In the genomic region with DNA sequence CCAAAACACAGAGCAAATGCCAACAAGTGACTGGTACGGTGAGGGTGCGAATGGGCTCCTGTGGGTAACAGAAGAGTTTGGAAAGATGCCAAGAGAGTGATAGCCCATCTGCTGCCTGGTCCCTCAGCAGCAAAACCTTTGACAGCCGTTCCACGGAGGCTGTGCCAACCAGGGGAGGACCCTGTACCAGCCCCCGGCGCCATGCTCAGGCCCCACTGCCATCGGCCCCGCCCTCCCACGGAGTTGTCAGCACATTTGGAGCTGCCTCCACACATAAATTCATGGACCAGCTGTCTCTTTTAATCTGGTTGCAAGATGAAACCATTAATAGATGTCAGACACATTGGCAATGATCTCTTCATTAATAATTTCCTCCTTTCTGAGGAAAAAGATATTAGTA, we compare ENCODE assay signal across 18 cellular contexts.
"Had no signal": no experiment of that assay in that cellular context is flagged by ENCODE, and none has a peak within 500 bp of the region (broad histone marks: within the 10 kb centered on the region; RNA-seq: fewer than 3 reads in every experiment).

No MANE protein-coding gene starts in this region.

- ATAC-seq: activated CD8-positive, alpha-beta memory T cell treated with anti-CD3 and anti-CD28 coated beads, Interleukin-2, amount 10 ng/mL, durations not matched to agents 7 days and 5 days; activated CD8-positive, alpha-beta T cell treated with anti-CD3 and anti-CD28 coated beads, Interleukin-2, amount 10 ng/mL, durations not matched to agents 7 days and 5 days; activated naive CD8-positive, alpha-beta T cell treated with anti-CD3 and anti-CD28 coated beads, Interleukin-2, amount 50 U/mL, for 24 hours; gastroesophageal sphincter; natural killer cell; stimulated activated naive B cell treated with anti-CD40 and anti-IgM and Interleukin-4, amounts not matched to agents 10 μg/mL and 1 μg/mL and 100 μg/mL, for 72 hours; upper lobe of right lung had no signal

- DNase-seq: activated B cell treated with CpG ODN at 0.5 μM for 24 hours; activated CD4-positive, alpha-beta T cell treated with anti-CD3 and anti-CD28 coated beads, Interleukin-2, amount 50 U/mL, for 1 hour; activated CD8-positive, alpha-beta memory T cell treated with anti-CD3 and anti-CD28 coated beads, Interleukin-2, amount 10 ng/mL, durations not matched to agents 7 days and 5 days; activated CD8-positive, alpha-beta T cell treated with anti-CD3 and anti-CD28 coated beads, Interleukin-2, amount 10 ng/mL, durations not matched to agents 7 days and 5 days; activated naive CD8-positive, alpha-beta T cell treated with anti-CD3 and anti-CD28 coated beads, Interleukin-2, amount 50 U/mL, for 24 hours; activated T-cell treated with anti-CD3 and anti-CD28 coated beads, Interleukin-2, amount 50 U/mL, for 48 hours; caudate nucleus; islet precursor cell; left ventricle myocardium inferior; mesendoderm; natural killer cell; stimulated activated CD4-positive, alpha-beta T cell treated with anti-CD3 and anti-CD28 coated beads, Interleukin-1b, Interleukin-23, amount 100 ng/mL, for 48 hours; stimulated activated CD4-positive, alpha-beta T cell treated with anti-CD3 and anti-CD28 coated beads, Interleukin-4, amount 100 ng/mL, for 4 hours; stimulated activated CD8-positive, alpha-beta memory T cell treated with anti-CD3 and anti-CD28 coated beads, Interleukin-4, amount 100 ng/mL, for 48 hours; stimulated activated naive B cell treated with anti-CD40 and anti-IgM and Interleukin-4, amounts not matched to agents 10 μg/mL and 1 μg/mL and 100 μg/mL, for 72 hours; tibial artery; upper lobe of right lung had no signal
